ENCODE assay signal across 3 cellular contexts in the genomic region with DNA sequence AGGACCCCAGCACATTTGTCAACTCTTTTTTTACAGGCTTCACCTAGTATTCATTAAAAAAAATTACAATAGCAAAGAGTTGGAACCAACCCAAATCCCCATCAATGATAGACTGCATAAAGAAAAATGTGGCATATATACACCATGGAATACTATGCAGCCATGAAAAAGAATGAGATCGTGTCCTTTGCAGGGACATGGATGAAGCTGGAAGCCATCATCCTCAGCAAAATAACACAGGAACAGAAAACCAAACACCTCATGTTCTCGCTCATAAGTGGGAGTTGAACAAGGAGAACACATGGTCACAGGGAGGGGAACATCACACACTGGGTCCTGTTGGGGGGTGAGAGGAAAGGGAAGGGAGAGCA.
TF ChIP-seq lines count a peak whose summit lies in the region.

No MANE protein-coding gene starts in this region.

TF ChIP-seq in HEK293, 187 proteins besides CTCF, POLR2A, EP300 and RAD21:
- TF ChIP-seq, protein P1, sequence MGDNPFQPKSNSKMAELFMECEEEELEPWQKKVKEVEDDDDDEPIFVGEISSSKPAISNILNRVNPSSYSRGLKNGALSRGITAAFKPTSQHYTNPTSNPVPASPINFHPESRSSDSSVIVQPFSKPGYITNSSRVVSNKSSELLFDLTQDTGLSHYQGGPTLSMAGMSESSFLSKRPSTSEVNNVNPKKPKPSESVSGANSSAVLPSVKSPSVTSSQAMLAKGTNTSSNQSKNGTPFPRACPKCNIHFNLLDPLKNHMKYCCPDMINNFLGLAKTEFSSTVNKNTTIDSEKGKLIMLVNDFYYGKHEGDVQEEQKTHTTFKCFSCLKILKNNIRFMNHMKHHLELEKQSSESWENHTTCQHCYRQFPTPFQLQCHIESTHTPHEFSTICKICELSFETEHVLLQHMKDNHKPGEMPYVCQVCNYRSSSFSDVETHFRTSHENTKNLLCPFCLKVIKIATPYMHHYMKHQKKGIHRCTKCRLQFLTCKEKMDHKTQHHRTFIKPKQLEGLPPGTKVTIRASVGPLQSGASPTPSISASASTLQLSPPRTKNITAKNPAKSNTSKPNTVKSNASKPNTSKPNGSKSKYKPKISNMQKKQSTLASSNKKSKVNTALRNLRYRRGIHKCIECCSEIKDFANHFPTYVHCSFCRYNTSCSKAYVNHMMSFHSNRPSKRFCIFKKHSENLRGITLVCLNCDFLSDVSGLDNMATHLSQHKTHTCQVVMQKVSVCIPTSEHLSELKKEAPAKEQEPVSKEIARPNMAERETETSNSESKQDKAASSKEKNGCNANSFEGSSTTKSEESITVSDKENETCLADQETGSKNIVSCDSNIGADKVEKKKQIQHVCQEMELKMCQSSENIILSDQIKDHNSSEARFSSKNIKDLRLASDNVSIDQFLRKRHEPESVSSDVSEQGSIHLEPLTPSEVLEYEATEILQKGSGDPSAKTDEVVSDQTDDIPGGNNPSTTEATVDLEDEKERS (tag by site-specific recombination; IDR thresholded peaks at IDR 0.05), result 0 out of 2 replicates have a peak, but pooled peaks have one; percentile 19
- TF ChIP-seq ZNF146 (tag by site-specific recombination; IDR thresholded peaks at IDR 0.05), result peak; percentile 87

TF ChIP-seq in K562, 482 proteins besides CTCF, POLR2A, EP300 and RAD21:
- TF ChIP-seq RBM25 (IDR thresholded peaks at IDR 0.05; ENCODE audit: low read depth, low read length, severe bottlenecking) (peak; percentile 19), BCOR (IDR thresholded peaks at IDR 0.05) (peak; percentile 43; the same call in 1 of the 2 replicates), ZNF146 (CRISPR knock-in tag; IDR thresholded peaks at IDR 0.05; ENCODE audit: unreplicated experiment) (peak; percentile 97)

TF ChIP-seq in H1, 55 proteins besides CTCF, POLR2A, EP300 and RAD21:
- 0 out of 2 replicates have a peak, but pooled peaks have one; percentile 31 for TF ChIP-seq KDM1A (IDR thresholded peaks at IDR 0.05; ENCODE audit: borderline replicate concordance, low read length)
